Comparison of ENCODE assay signal across 12 cellular contexts in the genomic region with DNA sequence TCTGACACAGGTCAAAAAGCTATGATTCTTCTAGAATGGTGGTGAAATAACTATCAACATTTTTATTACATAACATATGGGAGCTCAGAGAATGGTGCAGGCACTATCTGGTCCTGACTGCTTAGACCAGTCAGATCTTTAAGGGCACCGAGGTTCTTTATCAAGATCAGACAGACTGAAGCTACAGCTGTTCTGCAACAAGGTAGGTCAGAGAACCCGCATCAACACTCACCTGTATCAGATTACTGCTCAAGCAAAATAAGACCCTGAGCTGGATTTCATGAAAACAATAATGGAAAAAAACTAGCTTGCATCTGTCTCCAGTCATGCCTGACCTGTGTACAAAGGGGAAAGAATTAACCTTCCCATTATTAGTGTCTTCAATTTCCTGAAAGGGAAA.
"Had no signal": no experiment of that assay in that cellular context is flagged by ENCODE, and none has a peak within 500 bp of the region (broad histone marks: within the 10 kb centered on the region; RNA-seq: fewer than 3 reads in every experiment).

No MANE protein-coding gene starts in this region.

- H3K27ac ChIP-seq: cardiac muscle cell, gastrocnemius medialis, hepatocyte, upper lobe of right lung, VCaP had no signal

- H3K36me3 ChIP-seq: cardiac muscle cell, gastrocnemius medialis, upper lobe of right lung had no signal

- H3K9me3 ChIP-seq: gastrocnemius medialis, upper lobe of right lung had no signal

- DNase-seq: activated CD4-positive, alpha-beta T cell treated with anti-CD3 and anti-CD28 coated beads for 36 hours; activated CD8-positive, alpha-beta T cell treated with anti-CD3 and anti-CD28 coated beads, Interleukin-2, amount 10 ng/mL, durations not matched to agents 7 days and 5 days; activated naive CD4-positive, alpha-beta T cell treated with anti-CD3 and anti-CD28 coated beads, Interleukin-2, amount 10 ng/mL, durations not matched to agents 7 days and 5 days; effector CD8-positive, alpha-beta T cell; gastrocnemius medialis; mesendoderm; stimulated activated CD4-positive, alpha-beta T cell treated with anti-CD3 and anti-CD28 coated beads, Interleukin-4, amount 100 ng/mL, for 1 hour; stimulated activated CD8-positive, alpha-beta memory T cell treated with anti-CD3 and anti-CD28 coated beads, Interleukin-4, amount 100 ng/mL, for 48 hours; upper lobe of right lung had no signal

- H3K4me3 ChIP-seq: cardiac muscle cell, gastrocnemius medialis, hepatocyte, upper lobe of right lung had no signal

- H3K27me3 ChIP-seq: cardiac muscle cell, gastrocnemius medialis, hepatocyte, upper lobe of right lung had no signal
